1 cellular context compared by ENCODE assay signal in the genomic region with DNA sequence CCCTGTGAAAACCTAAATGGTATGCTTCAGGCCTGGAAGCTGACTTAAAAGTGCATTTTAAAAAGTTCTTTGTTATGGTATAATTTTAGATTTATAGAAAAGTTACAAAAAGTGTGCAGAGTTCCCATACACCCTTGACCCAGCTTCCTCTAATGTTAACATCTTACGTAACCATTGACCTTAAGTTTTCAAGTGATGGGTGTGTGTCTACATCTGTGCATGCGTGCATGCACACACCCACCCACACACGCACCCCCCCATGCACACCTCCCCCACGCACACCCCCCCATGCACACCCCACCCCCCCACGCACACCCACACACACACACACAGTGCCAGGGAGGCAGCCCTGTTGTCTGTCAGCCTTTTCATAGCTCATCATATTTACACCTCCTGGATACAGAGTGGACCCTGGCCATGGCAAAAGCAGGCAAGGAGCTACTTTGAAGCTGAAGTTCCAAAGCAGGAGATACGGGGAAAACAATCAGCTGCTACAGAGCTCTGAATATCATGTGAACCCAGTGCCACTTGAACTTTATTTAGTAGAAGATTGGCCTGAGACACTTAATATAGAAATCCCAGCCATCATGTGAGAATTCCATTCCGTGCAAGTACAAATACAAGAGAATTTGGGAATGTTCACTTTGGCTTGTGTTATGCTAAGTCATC.
TF ChIP-seq lines count a peak whose summit lies in the region.

No MANE protein-coding gene starts in this region.

TF ChIP-seq in SK-N-SH treated with all-trans-retinoic acid at 6 μM for 48 hours, 23 proteins besides CTCF, POLR2A, EP300 and RAD21 (continued from another document):
- TF ChIP-seq CREB5 (CRISPR knock-in tag; IDR thresholded peaks at IDR 0.05; ENCODE audit: low read depth): no peak
- TF ChIP-seq ZNF565 (CRISPR knock-in tag; conservative IDR thresholded peaks at IDR 0.05; ENCODE audit: low read depth): no peak
- TF ChIP-seq ISL1 (CRISPR knock-in tag; IDR thresholded peaks at IDR 0.05): no peak
- no peak for TF ChIP-seq POU6F1 (CRISPR knock-in tag; IDR thresholded peaks at IDR 0.05; ENCODE audit: borderline replicate concordance, low read depth)
- no peak for TF ChIP-seq SNAI2 (CRISPR knock-in tag; IDR thresholded peaks at IDR 0.05)
- no peak for TF ChIP-seq CSRNP3 (CRISPR knock-in tag; IDR thresholded peaks at IDR 0.05)
- no peak for TF ChIP-seq ZFP30 (CRISPR knock-in tag; IDR thresholded peaks at IDR 0.05)
- TF ChIP-seq GLIS3 (CRISPR knock-in tag; IDR thresholded peaks at IDR 0.05): no peak
- no peak for TF ChIP-seq TCF4 (CRISPR knock-in tag; IDR thresholded peaks at IDR 0.05; ENCODE audit: borderline replicate concordance)
